In the genomic region with DNA sequence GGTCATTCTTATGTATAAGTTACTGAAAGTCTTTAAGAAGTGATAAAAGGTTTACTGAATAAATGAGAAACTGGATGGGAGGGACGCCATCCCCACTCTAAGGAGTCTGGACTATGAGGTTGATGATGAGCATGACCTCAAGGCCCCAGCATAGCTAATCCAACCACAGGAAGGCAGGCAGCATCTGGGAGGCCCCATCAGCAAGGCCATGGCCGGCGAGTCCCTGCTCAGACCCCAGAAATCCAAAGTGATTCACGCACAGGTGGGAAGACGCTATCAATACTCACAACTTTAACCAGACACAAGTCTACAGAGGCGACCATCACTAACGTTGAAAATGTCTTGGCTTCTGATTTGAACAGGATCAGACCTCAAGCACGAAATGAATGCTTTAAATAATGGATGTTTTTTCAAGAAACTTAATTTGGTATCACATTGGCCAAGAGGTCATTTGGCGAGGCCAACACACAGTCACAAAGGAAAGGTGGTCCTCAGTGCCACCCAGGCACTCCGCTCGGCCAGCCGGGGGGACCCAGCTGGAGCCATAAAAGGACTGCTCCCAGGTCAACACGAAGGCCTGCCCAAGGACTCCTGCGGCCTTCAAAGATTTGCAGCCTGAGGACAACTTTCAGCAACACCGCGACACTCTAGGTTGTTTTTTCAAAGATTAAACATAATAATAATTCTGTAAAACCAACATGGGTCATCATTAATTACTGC, we compare ENCODE assay signal across 18 cellular contexts.
DNase-seq lines count a peak whose midpoint lies in the region; ATAC-seq and TF ChIP-seq lines count a peak whose summit lies in the region.
"Had no signal": no experiment of that assay in that cellular context is flagged by ENCODE, and none has a peak within 500 bp of the region (broad histone marks: within the 10 kb centered on the region; RNA-seq: fewer than 3 reads in every experiment).

No MANE protein-coding gene starts in this region.

- peaks cover 61% of the 10 kb centered on the region for H3K9me3 ChIP-seq in endodermal cell (ENCODE audit: control insufficient read depth, low read length)
- H3K9me3 ChIP-seq in testis, result no peaks in the 10 kb centered on the region
- H3K9me3 ChIP-seq: Caco-2 had no signal

- H3K36me3 Mint-ChIP-seq in activated CD8-positive, alpha-beta T cell treated with anti-CD3 and anti-CD28 coated beads, Interleukin-2, amount 10 ng/mL, durations not matched to agents 7 days and 5 days (ENCODE audit: low read depth), result no peaks in the 10 kb centered on the region
- H3K36me3 Mint-ChIP-seq in activated CD8-positive, alpha-beta T cell treated with anti-CD3 and anti-CD28 coated beads for 36 hours (ENCODE audit: low read depth), result peaks cover under 1% of the 10 kb centered on the region
- H3K36me3 Mint-ChIP-seq in endodermal cell (ENCODE audit: low read depth), result peaks cover under 1% of the 10 kb centered on the region
- no peaks in the 10 kb centered on the region for H3K36me3 Mint-ChIP-seq in stimulated activated effector memory CD8-positive, alpha-beta T cell treated with anti-CD3 and anti-CD28 coated beads, Interleukin-12 subunit alpha, Interleukin-12 subunit beta, amount 100 ng/mL, for 72 hours

- H3K27me3 ChIP-seq in endodermal cell (ENCODE audit: control insufficient read depth, insufficient read depth, low read length, poor library complexity, severe bottlenecking) (no peaks in the 10 kb centered on the region), testis (no peaks in the 10 kb centered on the region)

- no peak overlapping the region for H3K9ac ChIP-seq in endodermal cell (ENCODE audit: extremely low read depth, low read length, poor library complexity, severe bottlenecking)
- H3K9ac ChIP-seq: GM23248 had no signal

- CTCF ChIA-PET in activated CD8-positive, alpha-beta T cell treated with anti-CD3 and anti-CD28 coated beads, Interleukin-2, amount 10 ng/mL, durations not matched to agents 7 days and 5 days (lab: Charles Lee), result no interaction called here
- CTCF ChIA-PET in activated CD8-positive, alpha-beta T cell treated with anti-CD3 and anti-CD28 coated beads for 36 hours (lab: Charles Lee), result no interaction called here

- TF ChIP-seq CTCF in activated CD8-positive, alpha-beta T cell treated with anti-CD3 and anti-CD28 coated beads for 36 hours (IDR thresholded peaks at IDR 0.05), result no peak
- TF ChIP-seq CTCF in endodermal cell (conservative IDR thresholded peaks at IDR 0.05) (no peak), testis (IDR thresholded peaks at IDR 0.05) (no peak)

- no peak overlapping the region for H3K27ac Mint-ChIP-seq in activated CD8-positive, alpha-beta T cell treated with anti-CD3 and anti-CD28 coated beads, Interleukin-2, amount 10 ng/mL, durations not matched to agents 7 days and 5 days
- no peak overlapping the region for H3K27ac Mint-ChIP-seq in activated CD8-positive, alpha-beta T cell treated with anti-CD3 and anti-CD28 coated beads for 36 hours
- H3K27ac Mint-ChIP-seq in endodermal cell, result no peak overlapping the region
- no peak overlapping the region for H3K27ac Mint-ChIP-seq in stimulated activated effector memory CD8-positive, alpha-beta T cell treated with anti-CD3 and anti-CD28 coated beads, Interleukin-12 subunit alpha, Interleukin-12 subunit beta, amount 100 ng/mL, for 72 hours
- H3K27ac Mint-ChIP-seq: CD4-positive, alpha-beta T cell had no signal

- H3K4me1 Mint-ChIP-seq in activated CD8-positive, alpha-beta T cell treated with anti-CD3 and anti-CD28 coated beads, Interleukin-2, amount 10 ng/mL, durations not matched to agents 7 days and 5 days (ENCODE audit: low read depth), result no peaks in the 10 kb centered on the region
- no peaks in the 10 kb centered on the region for H3K4me1 Mint-ChIP-seq in activated CD8-positive, alpha-beta T cell treated with anti-CD3 and anti-CD28 coated beads for 36 hours (ENCODE audit: low read depth)
- peaks cover 5% of the 10 kb centered on the region for H3K4me1 Mint-ChIP-seq in endodermal cell
- no peaks in the 10 kb centered on the region for H3K4me1 Mint-ChIP-seq in stimulated activated effector memory CD8-positive, alpha-beta T cell treated with anti-CD3 and anti-CD28 coated beads, Interleukin-12 subunit alpha, Interleukin-12 subunit beta, amount 100 ng/mL, for 72 hours

- H3K36me3 ChIP-seq in endodermal cell (ENCODE audit: control insufficient read depth, insufficient read depth, low read length) (no peaks in the 10 kb centered on the region), testis (ENCODE audit: low read depth, missing control alignments) (no peaks in the 10 kb centered on the region)

- no peak overlapping the region for H3K4me3 Mint-ChIP-seq in activated CD8-positive, alpha-beta T cell treated with anti-CD3 and anti-CD28 coated beads, Interleukin-2, amount 10 ng/mL, durations not matched to agents 7 days and 5 days
- no peak overlapping the region for H3K4me3 Mint-ChIP-seq in activated CD8-positive, alpha-beta T cell treated with anti-CD3 and anti-CD28 coated beads for 36 hours
- H3K4me3 Mint-ChIP-seq in endodermal cell, result no peak overlapping the region
- H3K4me3 Mint-ChIP-seq in stimulated activated effector memory CD8-positive, alpha-beta T cell treated with anti-CD3 and anti-CD28 coated beads, Interleukin-12 subunit alpha, Interleukin-12 subunit beta, amount 100 ng/mL, for 72 hours, result no peak overlapping the region
- H3K4me3 Mint-ChIP-seq: CD4-positive, alpha-beta T cell had no signal

- POLR2A ChIA-PET in activated CD8-positive, alpha-beta T cell treated with anti-CD3 and anti-CD28 coated beads, Interleukin-2, amount 10 ng/mL, durations not matched to agents 7 days and 5 days (lab: Charles Lee), result no interaction called here
- POLR2A ChIA-PET in activated CD8-positive, alpha-beta T cell treated with anti-CD3 and anti-CD28 coated beads for 36 hours (lab: Charles Lee), result no interaction called here

- no peak overlapping the region for H3K27ac ChIP-seq in endodermal cell (ENCODE audit: low read depth, low read length)
- H3K27ac ChIP-seq in testis, result no peak overlapping the region
- H3K27ac ChIP-seq: 22Rv1, A549, C4-2B, GM23248 had no signal

- peak; percentile 3 for DNase-seq in activated CD8-positive, alpha-beta T cell treated with anti-CD3 and anti-CD28 coated beads, Interleukin-2, amount 10 ng/mL, durations not matched to agents 7 days and 5 days
- DNase-seq in activated CD8-positive, alpha-beta T cell treated with anti-CD3 and anti-CD28 coated beads for 36 hours, result no peak
- DNase-seq in endodermal cell (peak; percentile 18), posterior vena cava (ENCODE audit: low spot score) (peak; percentile 22), testis (peak; percentile 7), DMS153 treated with DMSO at 0.1 percent for 48 hours (lab: John Stamatoyannopoulos, UW; ENCODE audit: unreplicated experiment) (no peak), HPDE6-E6E7 (ENCODE audit: extremely low spot score) (no peak)
- DNase-seq in stimulated activated effector memory CD8-positive, alpha-beta T cell treated with anti-CD3 and anti-CD28 coated beads, Interleukin-12 subunit alpha, Interleukin-12 subunit beta, amount 100 ng/mL, for 72 hours (ENCODE audit: low spot score in 2 of 2), result no peak
- DNase-seq: AML-193; CD4-positive, alpha-beta T cell; DMS79 treated with DMSO at 0.1 percent for 48 hours; GF-D8; GM23248; HCEC 1CT had no signal

- no peak for ATAC-seq in activated CD8-positive, alpha-beta T cell treated with anti-CD3 and anti-CD28 coated beads, Interleukin-2, amount 10 ng/mL, durations not matched to agents 7 days and 5 days
- no peak for ATAC-seq in activated CD8-positive, alpha-beta T cell treated with anti-CD3 and anti-CD28 coated beads for 36 hours
- ATAC-seq in stimulated activated effector memory CD8-positive, alpha-beta T cell treated with anti-CD3 and anti-CD28 coated beads, Interleukin-12 subunit alpha, Interleukin-12 subunit beta, amount 100 ng/mL, for 72 hours, result no peak
- ATAC-seq: A549 had no signal

- H3K4me1 ChIP-seq in endodermal cell (ENCODE audit: control insufficient read depth, insufficient read depth, low read length), result no peaks in the 10 kb centered on the region
- no peaks in the 10 kb centered on the region for H3K4me1 ChIP-seq in testis
- H3K4me1 ChIP-seq: A549, Caco-2 had no signal

- intact Hi-C loops in activated CD8-positive, alpha-beta T cell treated with anti-CD3 and anti-CD28 coated beads for 36 hours (cut with micrococcal nuclease), result no loop called here
- intact Hi-C loops in posterior vena cava (cut with DNase I) (no loop called here), testis (cut with DNase I; ENCODE audit: low total_unique reads) (no loop called here)

- H3K27me3 Mint-ChIP-seq in activated CD8-positive, alpha-beta T cell treated with anti-CD3 and anti-CD28 coated beads, Interleukin-2, amount 10 ng/mL, durations not matched to agents 7 days and 5 days (ENCODE audit: low read depth), result no peaks in the 10 kb centered on the region
- H3K27me3 Mint-ChIP-seq in activated CD8-positive, alpha-beta T cell treated with anti-CD3 and anti-CD28 coated beads for 36 hours, result peaks cover 6% of the 10 kb centered on the region
- H3K27me3 Mint-ChIP-seq in endodermal cell (ENCODE audit: insufficient read depth), result peaks cover 13% of the 10 kb centered on the region

- peaks cover 2% of the 10 kb centered on the region for H3K9me3 Mint-ChIP-seq in activated CD8-positive, alpha-beta T cell treated with anti-CD3 and anti-CD28 coated beads, Interleukin-2, amount 10 ng/mL, durations not matched to agents 7 days and 5 days (ENCODE audit: insufficient read depth)
- H3K9me3 Mint-ChIP-seq in activated CD8-positive, alpha-beta T cell treated with anti-CD3 and anti-CD28 coated beads for 36 hours, result peaks cover 9% of the 10 kb centered on the region
- H3K9me3 Mint-ChIP-seq in endodermal cell, result peaks cover 16% of the 10 kb centered on the region
- peaks cover 5% of the 10 kb centered on the region for H3K9me3 Mint-ChIP-seq in stimulated activated effector memory CD8-positive, alpha-beta T cell treated with anti-CD3 and anti-CD28 coated beads, Interleukin-12 subunit alpha, Interleukin-12 subunit beta, amount 100 ng/mL, for 72 hours

- 69 to 75% methylated on average over 13 to 16 of the region's 16 CpGs for WGBS in endodermal cell (ENCODE audit: insufficient coverage in 1 of 2, insufficient read length in 1 of 2), 2 experiments
- 86 to 88% methylated on average over 16 of the region's 16 CpGs for WGBS in testis, 2 donors

- no peak for TF ChIP-seq POLR2A in testis (IDR thresholded peaks at IDR 0.05)

- H3K4me3 ChIP-seq in endodermal cell (ENCODE audit: low read length) (no peak overlapping the region), testis (no peak overlapping the region)
- H3K4me3 ChIP-seq: A549, GM23248 had no signal

Comparison
In these comparisons a context has a peak if more than half of its experiments do, and no peak if none do; other contexts are left out.
1. DNase-seq: peak in activated CD8-positive, alpha-beta T cell treated with anti-CD3 and anti-CD28 coated beads, Interleukin-2, amount 10 ng/mL, durations not matched to agents 7 days and 5 days (single experiment), endodermal cell (single experiment), posterior vena cava (single experiment) and testis (single experiment); none in activated CD8-positive, alpha-beta T cell treated with anti-CD3 and anti-CD28 coated beads for 36 hours (single experiment), stimulated activated effector memory CD8-positive, alpha-beta T cell treated with anti-CD3 and anti-CD28 coated beads, Interleukin-12 subunit alpha, Interleukin-12 subunit beta, amount 100 ng/mL, for 72 hours (0 of 2), DMS153 treated with DMSO at 0.1 percent for 48 hours (single experiment) and HPDE6-E6E7 (single experiment).